ENCODE assay signal across 8 cellular contexts in genomic region chr5:134586866-134587524, GRCh38. TPM values are rescaled to one million over a fixed set of nuclear protein-coding genes. Genes with fewer than 3 reads are reported as not detected.
DNase-seq lines count a peak whose midpoint lies in the region; ATAC-seq, FAIRE-seq and TF ChIP-seq lines count a peak whose summit lies in the region.

No MANE protein-coding gene starts in this region.

- H3K9me3 Mint-ChIP-seq in osteocyte (ENCODE audit: unreplicated experiment): no peaks in the 10 kb centered on the region

- DNase-seq in D721Med (ENCODE audit: insufficient read length, low spot score) (peak; percentile 70), SJCRH30 (peak; percentile 77 to 79), activated gamma-delta T cell (lab: John Stamatoyannopoulos, UW) (peak; percentile 62), globus pallidus (ENCODE audit: low spot score) (peak; percentile 63), osteocyte (ENCODE audit: extremely low spot score, unreplicated experiment) (peak; percentile 91), testis (peak; percentile 88)

- H3K4me3 ChIP-seq in SJCRH30: no peak overlapping the region
- no peak overlapping the region for H3K4me3 ChIP-seq in testis

- no peaks in the 10 kb centered on the region; the same call in 1 of the 2 replicates for H3K4me1 ChIP-seq in SJCRH30
- peaks cover 5% of the 10 kb centered on the region for H3K4me1 ChIP-seq in testis

- H3K36me3 Mint-ChIP-seq in osteocyte (ENCODE audit: unreplicated experiment): no peaks in the 10 kb centered on the region

- TF ChIP-seq RAD21 in Ishikawa (IDR thresholded peaks at IDR 0.05; ENCODE audit: low read depth): peak; percentile 90

- H3K4me3 Mint-ChIP-seq in osteocyte (ENCODE audit: unreplicated experiment): no peak overlapping the region

- TF ChIP-seq CTCF in D721Med (IDR thresholded peaks at IDR 0.05; ENCODE audit: insufficient read depth, missing control alignments) (peak; percentile 65), osteocyte (IDR thresholded peaks at IDR 0.05) (peak; percentile 81), testis (IDR thresholded peaks at IDR 0.05) (peak; percentile 10 to 79 (median 64))

- H3K27ac ChIP-seq in SJCRH30 (no peak overlapping the region), testis (no peak overlapping the region)

- no peak for TF ChIP-seq POLR2A in testis (IDR thresholded peaks at IDR 0.05)

- H3K4me1 Mint-ChIP-seq in osteocyte (ENCODE audit: unreplicated experiment): peaks cover 2% of the 10 kb centered on the region

- intact Hi-C loops in testis (cut with DNase I; ENCODE audit: low total_unique reads): loop anchor here (10.0 kb wide), 1 partner anchor 282 kb away; no protein-coding TSS in a partner anchor

- H3K9me3 ChIP-seq in SJCRH30 (replicated peaks) (no peaks in the 10 kb centered on the region), testis (no peaks in the 10 kb centered on the region)

- peaks cover 3% of the 10 kb centered on the region for H3K27me3 Mint-ChIP-seq in osteocyte (ENCODE audit: unreplicated experiment)

- TF ChIP-seq EP300 in Ishikawa (IDR thresholded peaks at IDR 0.05; ENCODE audit: borderline replicate concordance): no peak

- H3K27ac Mint-ChIP-seq in osteocyte (ENCODE audit: unreplicated experiment): no peak overlapping the region

- H3K36me3 ChIP-seq in SJCRH30 (no peaks in the 10 kb centered on the region), testis (ENCODE audit: low read depth, missing control alignments) (no peaks in the 10 kb centered on the region)

- ATAC-seq in GM21423 (IDR thresholded peaks at IDR 0.05; ENCODE audit: unreplicated experiment): peak; percentile 82

- no peaks in the 10 kb centered on the region for H3K27me3 ChIP-seq in SJCRH30
- no peaks in the 10 kb centered on the region for H3K27me3 ChIP-seq in testis

- WGBS in testis, 2 donors: 31 to 44% methylated on average over 7 to 13 of the region's 13 CpGs

- no peak for FAIRE-seq in D721Med (lab: Jason Lieb, UNC)

TF ChIP-seq in Ishikawa, 13 proteins besides CTCF, POLR2A, EP300 and RAD21:
- TF ChIP-seq EGR1 (IDR thresholded peaks at IDR 0.05): no peak
- no peak for TF ChIP-seq FOXM1 (IDR thresholded peaks at IDR 0.05; ENCODE audit: borderline replicate concordance, low read depth)
- TF ChIP-seq TAF1 (IDR thresholded peaks at IDR 0.05; ENCODE audit: low read depth): no peak
- no peak for TF ChIP-seq TEAD4 (IDR thresholded peaks at IDR 0.05)
- TF ChIP-seq CREB1 (IDR thresholded peaks at IDR 0.05; ENCODE audit: low read depth): no peak
- TF ChIP-seq NFIC (IDR thresholded peaks at IDR 0.05): no peak
- no peak for TF ChIP-seq TCF12 (IDR thresholded peaks at IDR 0.05; ENCODE audit: low read depth)
- no peak for TF ChIP-seq CEBPB (IDR thresholded peaks at IDR 0.05)
- no peak; the same call in 1 of the 2 replicates for TF ChIP-seq ZBTB7A (IDR thresholded peaks at IDR 0.05; ENCODE audit: low read depth)
- no peak for TF ChIP-seq USF1 (IDR thresholded peaks at IDR 0.05)
- no peak for TF ChIP-seq REST (IDR thresholded peaks at IDR 0.05; ENCODE audit: low read depth)
- no peak for TF ChIP-seq MAX (IDR thresholded peaks at IDR 0.05)
- no peak for TF ChIP-seq YY1 (IDR thresholded peaks at IDR 0.05; ENCODE audit: low read depth)

RNA-seq across cellular contexts. Expression of gene SAR1B, which starts 45.6 kb away (rescaled TPM):
- total RNA-seq in SJCRH30 (2014; rRNA removed; shearing (Covaris generic)): 48.9 and 66.7 TPM in 2 replicates
- total RNA-seq in osteocyte (70.6 and 75.0 TPM in 2 replicates), testis (10 to 100 TPM; 34.7 to 37.2 TPM)
- 112 TPM for polyA plus RNA-seq in testis (ENCODE audit: insufficient read depth, low read depth, low replicate concordance)
